8 cellular contexts compared by ENCODE assay signal in the genomic region with DNA sequence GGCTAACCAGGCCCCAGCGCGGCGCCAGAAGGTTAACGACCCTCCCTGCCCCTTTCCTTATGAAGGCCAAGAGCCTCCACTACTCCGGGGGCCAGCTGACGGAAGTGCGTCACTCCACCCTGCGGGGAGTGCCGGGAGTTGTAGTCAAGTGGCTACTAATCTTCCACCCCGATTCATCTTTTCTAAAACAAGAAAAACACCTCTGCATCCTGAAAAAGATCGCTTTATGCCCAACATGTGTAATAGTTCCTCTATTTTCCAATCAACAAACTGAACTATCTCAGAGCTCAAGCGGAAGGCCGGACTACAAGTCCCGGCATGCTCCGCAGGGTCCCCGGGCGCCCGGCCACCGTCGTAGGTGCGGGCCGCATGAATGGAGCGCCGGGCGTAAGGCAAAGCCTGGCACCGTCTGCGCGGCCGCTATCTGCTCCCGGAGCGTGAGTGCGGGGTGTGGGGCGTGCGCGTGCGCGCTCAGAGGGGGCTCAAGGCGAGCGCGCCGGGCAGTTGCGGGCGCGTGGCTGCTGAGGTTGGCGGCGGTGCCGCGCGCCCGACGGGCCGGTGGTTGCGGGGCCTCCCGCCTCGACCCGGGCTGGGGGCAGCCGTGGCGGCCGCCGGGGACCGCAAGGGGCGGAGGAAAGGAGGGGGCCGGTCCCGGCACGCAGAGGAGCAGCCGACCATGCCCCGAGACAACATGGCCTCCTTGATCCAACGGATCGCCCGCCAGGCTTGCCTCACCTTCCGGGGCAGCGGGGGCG. TPM values are rescaled to one million over a fixed set of nuclear protein-coding genes. Genes with fewer than 3 reads are reported as not detected.
DNase-seq lines count a peak whose midpoint lies in the region; ATAC-seq and TF ChIP-seq lines count a peak whose summit lies in the region.

ADO (plus strand) TSS at position 337 of the 755 bp plus-strand sequence; CDS start at position 677, 340 bp downstream.

- H3K4me1 Mint-ChIP-seq in natural killer cell treated with Interleukin-12 subunit alpha and Interleukin-12 subunit beta and Interleukin-15 and Interleukin-18, amount 100 ng/mL, for 72 hours (ENCODE audit: low read depth in 2 of 2) = peaks cover 38 to 40% of the 10 kb centered on the region in 2 donors

- H3K27ac Mint-ChIP-seq in natural killer cell treated with Interleukin-12 subunit alpha and Interleukin-12 subunit beta and Interleukin-15 and Interleukin-18, amount 100 ng/mL, for 72 hours = peak within 1 kb of the TSS; percentile 97 to 99

- H3K27me3 ChIP-seq in DOHH2 (ENCODE audit: control insufficient read depth, low read length) = no peaks in the 10 kb centered on the region
- H3K27me3 ChIP-seq in KMS-11 (ENCODE audit: insufficient read depth, low read depth) = no peaks in the 10 kb centered on the region

- TF ChIP-seq CTCF in DOHH2 (IDR thresholded peaks at IDR 0.05; ENCODE audit: low read depth, low read length, poor library complexity, severe bottlenecking) (no peak), KMS-11 (conservative IDR thresholded peaks at IDR 0.05; ENCODE audit: low read depth, low read length) (no peak), fibroblast of pulmonary artery (IDR thresholded peaks at IDR 0.05; ENCODE audit: low read length, missing control alignments) (no peak)

- DNase-seq in RPMI7951 (ENCODE audit: low read depth) (peak; percentile 72), fibroblast of pulmonary artery (ENCODE audit: low read depth) (peak; percentile 85), stromal cell of bone marrow (ENCODE audit: low read depth) (peak; percentile 67)
- DNase-seq in activated effector memory CD4-positive, alpha-beta T cell treated with anti-CD3 and anti-CD28 coated beads, Interleukin-2, amount 50 U/mL, for 16 hours = peak; percentile 92
- DNase-seq in natural killer cell treated with Interleukin-12 subunit alpha and Interleukin-12 subunit beta and Interleukin-15 and Interleukin-18, amount 100 ng/mL, for 72 hours (ENCODE audit: low spot score) = peak; percentile 85

- H3K4me2 ChIP-seq in DOHH2 (ENCODE audit: low read length) (peak within 1 kb of the TSS; percentile 97), KMS-11 (peak within 1 kb of the TSS; percentile 93)

- H3K27ac ChIP-seq in DOHH2 (ENCODE audit: low read depth, low read length) = peak within 1 kb of the TSS; percentile 60
- H3K27ac ChIP-seq in KMS-11 = peak within 1 kb of the TSS; percentile 94

- H3K4me3 Mint-ChIP-seq in natural killer cell treated with Interleukin-12 subunit alpha and Interleukin-12 subunit beta and Interleukin-15 and Interleukin-18, amount 100 ng/mL, for 72 hours = peak within 1 kb of the TSS; percentile 93

- H3K9me2 ChIP-seq in DOHH2 (replicated peaks; ENCODE audit: control insufficient read depth, low read length) = no peaks in the 10 kb centered on the region

- H3K4me1 ChIP-seq in DOHH2 (ENCODE audit: control insufficient read depth, low read length) (peaks cover 33% of the 10 kb centered on the region), KMS-11 (ENCODE audit: low read depth, poor library complexity, severe bottlenecking) (peaks cover 32% of the 10 kb centered on the region)

- H3K9ac ChIP-seq in KMS-11 = peak within 1 kb of the TSS; percentile 94

- H3K79me2 ChIP-seq in DOHH2 (ENCODE audit: control insufficient read depth, low read length) = peaks cover 48% of the 10 kb centered on the region
- H3K79me2 ChIP-seq in KMS-11 (ENCODE audit: insufficient read depth, low read depth) = peaks cover 30% of the 10 kb centered on the region

- H3K27me3 Mint-ChIP-seq in natural killer cell treated with Interleukin-12 subunit alpha and Interleukin-12 subunit beta and Interleukin-15 and Interleukin-18, amount 100 ng/mL, for 72 hours = peaks cover 2 to 9% of the 10 kb centered on the region in 2 donors

- H4K20me1 ChIP-seq in DOHH2 (ENCODE audit: control insufficient read depth, insufficient read depth, low read depth, low read length) = peaks cover 19% of the 10 kb centered on the region
- H4K20me1 ChIP-seq in KMS-11 (ENCODE audit: insufficient read depth) = peaks cover 4% of the 10 kb centered on the region; the same call in 1 of the 2 replicates

- H3K4me3 ChIP-seq in DOHH2 (ENCODE audit: low read length) = peak within 1 kb of the TSS; percentile 93
- H3K4me3 ChIP-seq in KMS-11 (IDR thresholded peaks at IDR 0.05; ENCODE audit: insufficient read depth, low read depth, low read length) = no peak within 1 kb of the TSS
- H3K4me3 ChIP-seq in fibroblast of pulmonary artery (replicated peaks; ENCODE audit: low read depth, low read length) = peak within 1 kb of the TSS; percentile 83

- H3K9me3 Mint-ChIP-seq in natural killer cell treated with Interleukin-12 subunit alpha and Interleukin-12 subunit beta and Interleukin-15 and Interleukin-18, amount 100 ng/mL, for 72 hours = no peaks in the 10 kb centered on the region

- H2AFZ ChIP-seq in KMS-11 (ENCODE audit: low read depth) = peak within 1 kb of the TSS; percentile 90

- peaks cover 25% of the 10 kb centered on the region for H3K36me3 Mint-ChIP-seq in natural killer cell treated with Interleukin-12 subunit alpha and Interleukin-12 subunit beta and Interleukin-15 and Interleukin-18, amount 100 ng/mL, for 72 hours

- 0 out of 2 replicates have a peak, but pooled peaks cover 2% of the 10 kb centered on the region for H3F3A ChIP-seq in DOHH2 (ENCODE audit: control insufficient read depth, insufficient read depth)

- no peaks in the 10 kb centered on the region for H3K9me3 ChIP-seq in DOHH2 (ENCODE audit: control insufficient read depth, insufficient read depth, low read length)

- H3K36me3 ChIP-seq in DOHH2 (ENCODE audit: control insufficient read depth, low read length) = peaks cover 42% of the 10 kb centered on the region
- H3K36me3 ChIP-seq in KMS-11 (ENCODE audit: insufficient read depth) = no peaks in the 10 kb centered on the region

- peak; percentile 83 for ATAC-seq in GM21786 (IDR thresholded peaks at IDR 0.05; ENCODE audit: unreplicated experiment)
- ATAC-seq in natural killer cell treated with Interleukin-12 subunit alpha and Interleukin-12 subunit beta and Interleukin-15 and Interleukin-18, amount 100 ng/mL, for 72 hours = peak; percentile 90 to 93

RNA-seq across cellular contexts. Expression of gene ADO, which starts in this region (rescaled TPM):
- 27.4 and 31.7 TPM in 2 replicates for total RNA-seq in RPMI7951 (2014; rRNA removed; shearing (Covaris generic))
- 10 to 100 TPM; 26.3 to 49.2 TPM for total RNA-seq in natural killer cell treated with Interleukin-12 subunit alpha and Interleukin-12 subunit beta and Interleukin-15 and Interleukin-18, amount 100 ng/mL, for 72 hours
